ENCODE assay signal across 13 cellular contexts in genomic region chr7:121505021-121505420, GRCh38.
DNase-seq lines count a peak whose midpoint lies in the region; ATAC-seq, FAIRE-seq and TF ChIP-seq lines count a peak whose summit lies in the region.
"Had no signal": no experiment of that assay in that cellular context is flagged by ENCODE, and none has a peak within 500 bp of the region (broad histone marks: within the 10 kb centered on the region; RNA-seq: fewer than 3 reads in every experiment).

No MANE protein-coding gene starts in this region.

- FAIRE-seq in K562 (lab: Jason Lieb, UNC) = no peak

- H3K79me2 ChIP-seq in K562 (ENCODE audit: control insufficient read depth, insufficient read depth, low read length) = no peaks in the 10 kb centered on the region

- H2AFZ ChIP-seq in K562 (ENCODE audit: low read depth, low read length) = no peak overlapping the region; the same call in 1 of the 2 replicates

- peak; percentile 86 for DNase-seq in A172 (ENCODE audit: low spot score)
- DNase-seq in HS-5 (ENCODE audit: low read depth) = peak; percentile 36
- DNase-seq in K562 (ENCODE audit: extremely low read depth in 1 of 4, low spot score in 3 of 4) = peak in 1 of 4 experiments; percentile 34
- peak; percentile 28 for DNase-seq in iris pigment epithelial cell (ENCODE audit: low read depth)
- DNase-seq in GM10248 (ENCODE audit: extremely low spot score) = no peak
- no peak for DNase-seq in right atrium auricular region (ENCODE audit: low spot score)
- no peak for DNase-seq in NCI-H187 treated with DMSO at 0.1 percent for 48 hours (lab: John Stamatoyannopoulos, UW)
- DNase-seq: 8988T, DMS79 treated with DMSO at 0.1 percent for 48 hours, NCI-H446, WERI-Rb-1 had no signal

- no peak overlapping the region for H3K9ac ChIP-seq in K562 (ENCODE audit: insufficient read depth in 1 of 2, low read depth in 2 of 2, low read length in 2 of 2)

- WGBS in K562 (ENCODE audit: insufficient coverage, low coverage, missing lambda C conversion rate) = 0% methylated on average over 1 of the region's 1 CpG

- H3K27me3 ChIP-seq in K562 (ENCODE audit: control insufficient read depth in 2 of 2, insufficient read depth in 2 of 2, low read length in 2 of 2) (no peaks in the 10 kb centered on the region), right atrium auricular region (no peaks in the 10 kb centered on the region)

- intact Hi-C loops in K562 (cut with micrococcal nuclease) = no loop called here

- BruUV-seq in K562 (replicated peaks; lab: Mats Ljungman, UMichigan) = no TSS peak

- H3K9me3 ChIP-seq in K562 (replicated peaks; ENCODE audit: control insufficient read depth, insufficient read depth, low read depth, low read length) = peaks cover 3% of the 10 kb centered on the region; the same call in 1 of the 2 replicates
- H3K9me3 ChIP-seq in right atrium auricular region = peaks cover 0 to 21% of the 10 kb centered on the region in 2 donors

- POLR2A ChIA-PET in K562 (lab: Yijun Ruan, JAX) (no interaction called here), GM10248 (lab: Yijun Ruan, JAX) (no interaction called here)

- no peak overlapping the region for H3K4me2 ChIP-seq in K562 (ENCODE audit: insufficient read depth, low read length)

- no peak for TF ChIP-seq POLR2A in K562 (conservative IDR thresholded peaks at IDR 0.05)

- in situ Hi-C loops in K562 (cut with MboI) = no loop called here

- no peak for TF ChIP-seq EP300 in K562 (IDR thresholded peaks at IDR 0.05; ENCODE audit: low read length)

- ATAC-seq in K562 (no peak), HG02571 (IDR thresholded peaks at IDR 0.05; ENCODE audit: unreplicated experiment) (no peak)
- ATAC-seq: Right ventricle myocardium inferior had no signal

- no peak for TF ChIP-seq CTCF in K562 (IDR thresholded peaks at IDR 0.05 in 2 of 3, conservative IDR thresholded peaks at IDR 0.05 in 1 of 3; ENCODE audit: insufficient read depth in 2 of 3, low read depth in 1 of 3, low read length in 3 of 3)
- TF ChIP-seq CTCF in GM10248 (IDR thresholded peaks at IDR 0.05; ENCODE audit: control extremely low read depth, extremely low read depth, low read depth, missing control alignments) = no peak
- TF ChIP-seq CTCF in right atrium auricular region (IDR thresholded peaks at IDR 0.05) = no peak

- H3K27ac ChIP-seq in K562 (ENCODE audit: extremely low read depth, low read depth, low read length) (no peak overlapping the region), right atrium auricular region (no peak overlapping the region)
- H3K27ac ChIP-seq: WERI-Rb-1 had no signal

- no peaks in the 10 kb centered on the region for H3K9me1 ChIP-seq in K562 (ENCODE audit: control insufficient read depth, insufficient read depth, low read length)

- no peak for TF ChIP-seq RAD21 in K562 (CRISPR knock-in tag; conservative IDR thresholded peaks at IDR 0.05 in 1 of 2, IDR thresholded peaks at IDR 0.05 in 1 of 2)

- no peak overlapping the region for H3K4me3 ChIP-seq in K562
- H3K4me3 ChIP-seq in right atrium auricular region = no peak overlapping the region

- H3K36me3 ChIP-seq in K562 (ENCODE audit: control insufficient read depth, insufficient read depth, low read length) = no peaks in the 10 kb centered on the region
- no peaks in the 10 kb centered on the region for H3K36me3 ChIP-seq in right atrium auricular region
- H3K36me3 ChIP-seq: WERI-Rb-1 had no signal

- CTCF ChIA-PET in K562 (lab: Yijun Ruan, JAX; ENCODE audit: low intra/inter-chr PET ratio) = no interaction called here
- CTCF ChIA-PET in GM10248 (lab: Yijun Ruan, JAX) = interaction anchor here (1.3 kb wide), 1 partner anchor 53 kb away, joined by 3 read pairs; no protein-coding TSS in a partner anchor

- H3K4me1 ChIP-seq in K562 (replicated peaks in 1 of 2; ENCODE audit: control insufficient read depth in 2 of 2, insufficient read depth in 2 of 2, low read length in 2 of 2) (no peaks in the 10 kb centered on the region), right atrium auricular region (no peaks in the 10 kb centered on the region)

- H4K20me1 ChIP-seq in K562 (replicated peaks; ENCODE audit: control insufficient read depth, insufficient read depth, low read length) = no peaks in the 10 kb centered on the region

TF ChIP-seq in K562, 482 proteins besides CTCF, POLR2A, EP300 and RAD21 (continues in another document):
- TF ChIP-seq FOS (IDR thresholded peaks at IDR 0.05; ENCODE audit: extremely low read depth, insufficient read length) (peak; percentile 21), FOXK2 (conservative IDR thresholded peaks at IDR 0.05 in 1 of 2, IDR thresholded peaks at IDR 0.05 in 1 of 2; ENCODE audit: low read depth in 2 of 2) (peak in 1 of 2 experiments; percentile 73; a peak in 2 of 4 replicates), FOXA1 (IDR thresholded peaks at IDR 0.05; ENCODE audit: borderline replicate concordance) (peak; percentile 34; the same call in 1 of the 2 replicates), COPS2 (conservative IDR thresholded peaks at IDR 0.05) (no peak), TEAD4 (IDR thresholded peaks at IDR 0.05; ENCODE audit: low read length) (no peak), TEAD4 (CRISPR knock-in tag; IDR thresholded peaks at IDR 0.05; ENCODE audit: borderline replicate concordance) (no peak), FOXA3 (CRISPR knock-in tag; conservative IDR thresholded peaks at IDR 0.05 in 1 of 2, IDR thresholded peaks at IDR 0.05 in 1 of 2) (peak; percentile 80 to 82; a peak in 3 of 4 replicates), ASH1L (IDR thresholded peaks at IDR 0.05; ENCODE audit: borderline replicate concordance, low read depth, partially characterized antibody) (peak; percentile 21), NFYB (IDR thresholded peaks at IDR 0.05; ENCODE audit: extremely low read depth, insufficient read length) (peak; percentile 27), DNMT1 (IDR thresholded peaks at IDR 0.05) (no peak), HDGF (IDR thresholded peaks at IDR 0.05) (no peak), DLX4 (CRISPR knock-in tag; IDR thresholded peaks at IDR 0.05) (no peak), ZNF318 (IDR thresholded peaks at IDR 0.05; ENCODE audit: borderline replicate concordance in 1 of 2, low read depth in 1 of 2) (no peak)

Comparison
In these comparisons a context has a peak if more than half of its experiments do, and no peak if none do; other contexts are left out.
1. DNase-seq: peak in A172 (single experiment), HS-5 (single experiment) and iris pigment epithelial cell (single experiment); none in GM10248 (single experiment), right atrium auricular region (single experiment) and NCI-H187 treated with DMSO at 0.1 percent for 48 hours (single experiment).